1 cellular context compared by ENCODE assay signal in genomic region chr11:70828498-70829159, GRCh38.
TF ChIP-seq lines count a peak whose summit lies in the region.

No MANE protein-coding gene starts in this region.

TF ChIP-seq in GM23338, 12 proteins besides CTCF, POLR2A, EP300 and RAD21 (continued from another document):
- no peak for TF ChIP-seq ZNF462 (CRISPR knock-in tag; IDR thresholded peaks at IDR 0.05)
- no peak for TF ChIP-seq JUNB (IDR thresholded peaks at IDR 0.05; ENCODE audit: unreplicated experiment)
- no peak for TF ChIP-seq EZH2phosphoT487 (IDR thresholded peaks at IDR 0.05; ENCODE audit: unreplicated experiment)
TF ChIP-seq in GM23338: peak in this region for 0.
